Comparison of ENCODE assay signal across 1 cellular context in the genomic region with DNA sequence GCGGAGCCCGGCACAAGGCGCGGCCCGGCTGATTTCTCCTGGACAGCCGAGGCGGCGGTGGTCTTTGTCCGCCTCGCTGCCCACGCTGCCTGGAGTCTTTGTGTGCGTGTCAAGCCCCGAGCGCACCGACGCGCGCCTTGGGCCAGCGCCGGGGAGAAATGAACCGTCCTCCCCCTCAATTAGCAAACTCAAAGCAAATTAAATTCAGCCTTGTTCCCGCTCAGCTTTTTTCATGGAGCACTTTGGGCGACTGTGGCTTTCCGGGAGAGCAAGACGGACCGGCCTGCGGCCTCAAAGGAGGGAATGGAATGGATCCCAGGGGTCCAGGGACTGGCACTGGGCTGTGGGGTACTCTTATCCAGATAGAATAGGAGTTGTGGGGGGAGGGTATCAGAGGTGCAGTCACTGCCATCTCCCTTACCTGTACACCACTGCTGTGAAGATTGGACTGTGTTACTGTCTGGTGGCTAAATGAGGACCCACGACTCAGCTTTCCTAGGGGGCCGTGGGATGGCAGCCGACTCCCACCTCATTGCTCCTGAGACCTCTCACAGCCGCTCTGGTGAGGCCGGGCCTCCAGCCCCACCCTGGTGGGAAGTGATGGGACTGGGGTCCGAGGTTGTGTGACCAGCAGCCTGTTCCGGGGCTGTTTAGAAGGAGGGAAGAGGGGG.
TF ChIP-seq lines count a peak whose summit lies in the region.

No MANE protein-coding gene starts in this region.

TF ChIP-seq in GM12878, 131 proteins besides CTCF, POLR2A, EP300 and RAD21:
- peak; percentile 23 for TF ChIP-seq SUZ12 (IDR thresholded peaks at IDR 0.05; ENCODE audit: unreplicated experiment)
- TF ChIP-seq, protein P1, sequence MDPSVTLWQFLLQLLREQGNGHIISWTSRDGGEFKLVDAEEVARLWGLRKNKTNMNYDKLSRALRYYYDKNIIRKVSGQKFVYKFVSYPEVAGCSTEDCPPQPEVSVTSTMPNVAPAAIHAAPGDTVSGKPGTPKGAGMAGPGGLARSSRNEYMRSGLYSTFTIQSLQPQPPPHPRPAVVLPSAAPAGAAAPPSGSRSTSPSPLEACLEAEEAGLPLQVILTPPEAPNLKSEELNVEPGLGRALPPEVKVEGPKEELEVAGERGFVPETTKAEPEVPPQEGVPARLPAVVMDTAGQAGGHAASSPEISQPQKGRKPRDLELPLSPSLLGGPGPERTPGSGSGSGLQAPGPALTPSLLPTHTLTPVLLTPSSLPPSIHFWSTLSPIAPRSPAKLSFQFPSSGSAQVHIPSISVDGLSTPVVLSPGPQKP (IDR thresholded peaks at IDR 0.05; ENCODE audit: low read depth, low read length): no peak
